Comparison of ENCODE assay signal across 16 cellular contexts in the genomic region with DNA sequence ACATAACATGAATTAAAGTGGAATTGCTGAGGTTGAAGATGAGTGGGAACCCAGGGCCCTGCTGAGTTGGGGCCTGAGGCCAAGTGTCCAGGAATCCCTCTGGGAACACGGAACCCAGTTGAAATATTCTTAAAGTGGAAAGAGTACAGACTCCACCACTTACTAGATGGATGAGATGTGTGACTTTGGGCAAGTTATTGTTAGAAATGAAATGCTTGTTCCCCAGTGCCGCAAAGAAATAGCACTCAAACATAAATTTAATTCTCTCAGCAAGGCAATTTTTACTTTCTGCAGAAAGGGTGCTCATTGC. TPM values are rescaled to one million over a fixed set of nuclear protein-coding genes. Genes with fewer than 3 reads are reported as not detected.
DNase-seq lines count a peak whose midpoint lies in the region; ATAC-seq and TF ChIP-seq lines count a peak whose summit lies in the region.
"Had no signal": no experiment of that assay in that cellular context is flagged by ENCODE, and none has a peak within 500 bp of the region (broad histone marks: within the 10 kb centered on the region; RNA-seq: fewer than 3 reads in every experiment).

No MANE protein-coding gene starts in this region.

- peaks cover 54% of the 10 kb centered on the region for H3K4me1 ChIP-seq in BLaER1
- H3K4me1 ChIP-seq in HEK293 (ENCODE audit: control insufficient read depth, insufficient read depth, low read length), result peaks cover 9% of the 10 kb centered on the region
- peaks cover 4% of the 10 kb centered on the region for H3K4me1 ChIP-seq in endodermal cell (ENCODE audit: control insufficient read depth, insufficient read depth, low read length)
- peaks cover 23 to 42% of the 10 kb centered on the region in 2 donors for H3K4me1 ChIP-seq in thoracic aorta (ENCODE audit: control insufficient read depth in 1 of 2, low read depth in 2 of 2)

- ATAC-seq in thoracic aorta (ENCODE audit: insufficient number of reproducible peaks, low FRiP score, low read depth) (no peak), HG03457 (IDR thresholded peaks at IDR 0.05; ENCODE audit: unreplicated experiment) (no peak), HG03139 (IDR thresholded peaks at IDR 0.05; ENCODE audit: unreplicated experiment) (no peak)

- H3K9me3 ChIP-seq in BLaER1 (peaks cover 51% of the 10 kb centered on the region), HEK293 (ENCODE audit: control insufficient read depth, insufficient read depth, low read depth, low read length) (no peaks in the 10 kb centered on the region), endodermal cell (ENCODE audit: control insufficient read depth, low read length) (peaks cover 38% of the 10 kb centered on the region), thoracic aorta (peaks cover 5% of the 10 kb centered on the region)

- peaks cover 30% of the 10 kb centered on the region for H3K9me3 Mint-ChIP-seq in endodermal cell

- no peak overlapping the region for H3K4me2 ChIP-seq in BLaER1

- no peak overlapping the region for H3K27ac Mint-ChIP-seq in endodermal cell
- H3K27ac Mint-ChIP-seq: B cell, IgD-negative memory B cell had no signal

- CTCF ChIA-PET in HEK293 (lab: Yijun Ruan, JAX), result no interaction called here

- TF ChIP-seq CTCF in HEK293 (tag by site-specific recombination; IDR thresholded peaks at IDR 0.05), result no peak
- no peak for TF ChIP-seq CTCF in endodermal cell (conservative IDR thresholded peaks at IDR 0.05)
- no peak for TF ChIP-seq CTCF in thoracic aorta (IDR thresholded peaks at IDR 0.05)

- H3K36me3 ChIP-seq in BLaER1, result peaks cover 49% of the 10 kb centered on the region
- no peaks in the 10 kb centered on the region for H3K36me3 ChIP-seq in HEK293 (ENCODE audit: control insufficient read depth in 2 of 2, insufficient read depth in 1 of 2, low read length in 2 of 2)
- H3K36me3 ChIP-seq in endodermal cell (ENCODE audit: control insufficient read depth, insufficient read depth, low read length), result no peaks in the 10 kb centered on the region
- H3K36me3 ChIP-seq in thoracic aorta, result no peaks in the 10 kb centered on the region

- H4K20me1 ChIP-seq in BLaER1, result peaks cover 42% of the 10 kb centered on the region

- no peak for DNase-seq in endodermal cell
- DNase-seq in thoracic aorta (ENCODE audit: low spot score), result no peak
- no peak for DNase-seq in NCI-H2227 treated with DMSO at 0.1 percent for 48 hours (lab: John Stamatoyannopoulos, UW)
- DNase-seq: CD4-positive, alpha-beta memory T cell; COR-L47; DMS153; DMS79 treated with DMSO at 0.1 percent for 48 hours; EL; HCEC 1CT had no signal

- H3K4me1 Mint-ChIP-seq in endodermal cell, result peaks cover 48% of the 10 kb centered on the region

- peak overlapping the region; percentile 18; the same call in 1 of the 2 replicates for H3K4me3 ChIP-seq in BLaER1
- no peak overlapping the region for H3K4me3 ChIP-seq in HEK293 (ENCODE audit: low read depth, low read length)
- H3K4me3 ChIP-seq in endodermal cell (ENCODE audit: low read length), result peak overlapping the region; percentile 66
- no peak overlapping the region for H3K4me3 ChIP-seq in thoracic aorta

- H3K27me3 Mint-ChIP-seq in endodermal cell (ENCODE audit: insufficient read depth), result no peaks in the 10 kb centered on the region
- H3K27me3 Mint-ChIP-seq: B cell; CD4-positive, alpha-beta memory T cell; IgD-negative memory B cell had no signal

- H3K27ac ChIP-seq in BLaER1 (no peak overlapping the region), HEK293 (ENCODE audit: extremely low read depth, low read depth, low read length) (no peak overlapping the region), endodermal cell (ENCODE audit: low read depth, low read length) (no peak overlapping the region), thoracic aorta (peak overlapping the region; percentile 36 to 48)
- H3K27ac ChIP-seq: C4-2B had no signal

- no peak overlapping the region for H3K4me3 Mint-ChIP-seq in endodermal cell
- H3K4me3 Mint-ChIP-seq: B cell had no signal

- POLR2A ChIA-PET in HEK293 (lab: Yijun Ruan, JAX), result no interaction called here

- H3K9ac ChIP-seq in BLaER1, result no peak overlapping the region
- H3K9ac ChIP-seq in endodermal cell (ENCODE audit: extremely low read depth, low read length, poor library complexity, severe bottlenecking), result no peak overlapping the region

- 100% methylated on average over 2 of the region's 2 CpGs; no CpG with 5 or more reads in 1 of the 2 experiments for WGBS in endodermal cell (ENCODE audit: insufficient coverage in 1 of 2, insufficient read length in 1 of 2), 2 experiments

- peaks cover 14% of the 10 kb centered on the region for H3K36me3 Mint-ChIP-seq in endodermal cell (ENCODE audit: low read depth)

- H3K27me3 ChIP-seq in BLaER1, result no peaks in the 10 kb centered on the region
- no peaks in the 10 kb centered on the region for H3K27me3 ChIP-seq in endodermal cell (ENCODE audit: control insufficient read depth, insufficient read depth, low read length, poor library complexity, severe bottlenecking)
- H3K27me3 ChIP-seq in thoracic aorta (replicated peaks; ENCODE audit: insufficient read depth), result no peaks in the 10 kb centered on the region

TF ChIP-seq in HEK293, 187 proteins besides CTCF, POLR2A, EP300 and RAD21:
- TF ChIP-seq ZNF530 (tag by site-specific recombination; IDR thresholded peaks at IDR 0.05; ENCODE audit: low read depth), result no peak
- 0 out of 2 replicates have a peak, but pooled peaks have one; percentile 44 for TF ChIP-seq ZNF561 (tag by site-specific recombination; IDR thresholded peaks at IDR 0.05; ENCODE audit: borderline replicate concordance)

RNA-seq across cellular contexts. Expression of gene CCNY, which starts 54.5 kb away (rescaled TPM):
- total RNA-seq in endodermal cell (10 to 100 TPM; 60.5 to 65.9 TPM), thoracic aorta (10 to 100 TPM; 40.1 to 84.6 TPM)
- polyA plus RNA-seq in endodermal cell (2013, experiment 1 of 2), result 47.6 TPM
- 44.6 TPM for polyA plus RNA-seq in endodermal cell (2013, experiment 2 of 2)

Comparison
In these comparisons a context has a peak if more than half of its experiments do, and no peak if none do; other contexts are left out.
1. H3K27ac ChIP-seq: peak in thoracic aorta (2 of 2); none in BLaER1 (single experiment), HEK293 (single experiment) and endodermal cell (single experiment).
2. H3K4me3 ChIP-seq: peak in BLaER1 (single experiment) and endodermal cell (single experiment); none in HEK293 (single experiment) and thoracic aorta (single experiment).